In the genomic region with DNA sequence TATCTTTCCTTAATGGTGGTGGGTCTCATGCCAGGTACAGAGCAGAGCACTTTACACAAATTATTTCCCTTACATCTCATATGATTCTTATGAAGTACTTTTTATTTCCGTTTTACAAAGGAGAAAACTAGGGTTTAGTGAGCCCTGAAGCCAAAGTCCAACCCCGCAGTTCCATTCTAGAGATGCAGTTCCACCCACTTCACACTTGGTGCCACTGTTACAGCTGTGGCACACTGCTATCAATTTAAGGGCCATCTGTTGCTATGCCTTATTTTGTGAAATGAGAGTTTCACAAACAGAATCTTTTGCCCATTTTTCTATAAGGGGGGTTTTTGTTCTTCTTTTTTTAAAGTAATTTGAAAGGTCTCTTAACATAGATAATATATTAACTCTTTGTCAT, we compare ENCODE assay signal across 10 cellular contexts. TPM values are rescaled to one million over a fixed set of nuclear protein-coding genes. Genes with fewer than 3 reads are reported as not detected.
DNase-seq lines count a peak whose midpoint lies in the region; ATAC-seq and TF ChIP-seq lines count a peak whose summit lies in the region.
"Had no signal": no experiment of that assay in that cellular context is flagged by ENCODE, and none has a peak within 500 bp of the region (broad histone marks: within the 10 kb centered on the region; RNA-seq: fewer than 3 reads in every experiment).

No MANE protein-coding gene starts in this region.

- H3K4me1 Mint-ChIP-seq in HFFc6 (ENCODE audit: low read depth) (peaks cover 2% of the 10 kb centered on the region; the same call in 1 of the 2 replicates), WTC11 (no peaks in the 10 kb centered on the region)

- H3K27me3 ChIP-seq in right lobe of liver, result no peaks in the 10 kb centered on the region
- no peaks in the 10 kb centered on the region for H3K27me3 ChIP-seq in thyroid gland
- H3K27me3 ChIP-seq: SJCRH30 had no signal

- no peaks in the 10 kb centered on the region for H3K4me1 ChIP-seq in right lobe of liver
- H3K4me1 ChIP-seq in thyroid gland, result no peaks in the 10 kb centered on the region

- intact Hi-C loops in right lobe of liver (cut with DNase I), result loop anchor here in 1 of 2 donors (10.0 kb wide), 1 partner anchor 411 kb away; no protein-coding TSS in a partner anchor
- intact Hi-C loops in thyroid gland (cut with DNase I), result no loop called here

- no peak overlapping the region for H3K27ac ChIP-seq in right lobe of liver
- H3K27ac ChIP-seq in thyroid gland, result no peak overlapping the region
- H3K27ac ChIP-seq: SJCRH30, skin epidermis had no signal

- TF ChIP-seq CTCF in HFFc6 (IDR thresholded peaks at IDR 0.05), result peak; percentile 73
- no peak for TF ChIP-seq CTCF in WTC11 (IDR thresholded peaks at IDR 0.05)
- TF ChIP-seq CTCF in right lobe of liver (IDR thresholded peaks at IDR 0.05), result peak; percentile 38 to 55 (median 49)
- peak in 3 of 6 experiments; percentile 7 to 46 (median 12) for TF ChIP-seq CTCF in thyroid gland (IDR thresholded peaks at IDR 0.05)

- WGBS in right lobe of liver (ENCODE audit: insufficient coverage, low coverage, low lambda C conversion rate, missing lambda C conversion rate), result 29% methylated on average over 2 of the region's 2 CpGs
- WGBS in thyroid gland, 2 donors, result 70 to 71% methylated on average over 2 of the region's 2 CpGs

- H3K27me3 Mint-ChIP-seq in HFFc6 (ENCODE audit: insufficient read depth) (no peaks in the 10 kb centered on the region), WTC11 (ENCODE audit: low read depth) (no peaks in the 10 kb centered on the region)

- H3K36me3 ChIP-seq in right lobe of liver (no peaks in the 10 kb centered on the region), thyroid gland (peaks cover 0 to 17% of the 10 kb centered on the region in 2 donors)
- H3K36me3 ChIP-seq: SJCRH30 had no signal

- H3K4me3 Mint-ChIP-seq in HFFc6 (no peak overlapping the region), WTC11 (no peak overlapping the region)

- H3K9me3 ChIP-seq in right lobe of liver, result no peaks in the 10 kb centered on the region
- H3K9me3 ChIP-seq in thyroid gland, result no peaks in the 10 kb centered on the region
- H3K9me3 ChIP-seq: SJCRH30 had no signal

- CTCF ChIA-PET in WTC11 (lab: Charles Lee), result interaction anchor here (0.9 to 1.8 kb wide), 2 partner anchors 13 to 298 kb away, joined by 3 to 8 read pairs; a partner anchor contains a TSS

- H3K36me3 Mint-ChIP-seq in HFFc6 (ENCODE audit: low read depth) (peaks cover 5% of the 10 kb centered on the region; the same call in 1 of the 2 replicates), WTC11 (peaks cover 11% of the 10 kb centered on the region)

- DNase-seq in DMS53 (lab: John Stamatoyannopoulos, UW) (peak; percentile 66), HFFc6 (peak; percentile 28), WTC11 (ENCODE audit: low spot score) (no peak), right lobe of liver (no peak), retina (no peak), thyroid gland (no peak)
- no peak for DNase-seq in stimulated activated CD4-positive, alpha-beta T cell treated with anti-CD3 and anti-CD28 coated beads, Interleukin-2, amount 100 ng/mL, for 24 hours

- TF ChIP-seq POLR2A in right lobe of liver (IDR thresholded peaks at IDR 0.05), result no peak
- TF ChIP-seq POLR2A in thyroid gland (IDR thresholded peaks at IDR 0.05), result no peak

- H3K4me3 ChIP-seq in right lobe of liver (no peak overlapping the region), thyroid gland (replicated peaks in 1 of 3) (no peak overlapping the region)
- H3K4me3 ChIP-seq: SJCRH30, skin epidermis had no signal

- ATAC-seq in WTC11 (peak; percentile 43; the same call in 1 of the 2 replicates), right lobe of liver (peak; percentile 93 to 98 (median 94)), GM21723 (IDR thresholded peaks at IDR 0.05; ENCODE audit: unreplicated experiment) (no peak)

- POLR2A ChIA-PET in WTC11 (lab: Charles Lee), result no interaction called here

- H3K9me3 Mint-ChIP-seq in HFFc6, result no peaks in the 10 kb centered on the region
- no peaks in the 10 kb centered on the region for H3K9me3 Mint-ChIP-seq in WTC11

- no peak overlapping the region for H3K27ac Mint-ChIP-seq in HFFc6
- no peak overlapping the region for H3K27ac Mint-ChIP-seq in WTC11

TF ChIP-seq in WTC11, 78 proteins besides CTCF, POLR2A, EP300 and RAD21:
- TF ChIP-seq, protein P1, sequence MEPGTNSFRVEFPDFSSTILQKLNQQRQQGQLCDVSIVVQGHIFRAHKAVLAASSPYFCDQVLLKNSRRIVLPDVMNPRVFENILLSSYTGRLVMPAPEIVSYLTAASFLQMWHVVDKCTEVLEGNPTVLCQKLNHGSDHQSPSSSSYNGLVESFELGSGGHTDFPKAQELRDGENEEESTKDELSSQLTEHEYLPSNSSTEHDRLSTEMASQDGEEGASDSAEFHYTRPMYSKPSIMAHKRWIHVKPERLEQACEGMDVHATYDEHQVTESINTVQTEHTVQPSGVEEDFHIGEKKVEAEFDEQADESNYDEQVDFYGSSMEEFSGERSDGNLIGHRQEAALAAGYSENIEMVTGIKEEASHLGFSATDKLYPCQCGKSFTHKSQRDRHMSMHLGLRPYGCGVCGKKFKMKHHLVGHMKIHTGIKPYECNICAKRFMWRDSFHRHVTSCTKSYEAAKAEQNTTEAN (CRISPR knock-in tag; IDR thresholded peaks at IDR 0.05), result no peak
- TF ChIP-seq ELF4 (CRISPR knock-in tag; IDR thresholded peaks at IDR 0.05; ENCODE audit: low read depth) (no peak), ZNF396 (CRISPR knock-in tag; IDR thresholded peaks at IDR 0.05; ENCODE audit: borderline replicate concordance) (no peak), ZNF121 (CRISPR knock-in tag; IDR thresholded peaks at IDR 0.05) (no peak), NR3C1 (CRISPR knock-in tag; conservative IDR thresholded peaks at IDR 0.05; ENCODE audit: low read depth) (no peak), TEAD1 (CRISPR knock-in tag; IDR thresholded peaks at IDR 0.05) (no peak), SP1 (CRISPR knock-in tag; conservative IDR thresholded peaks at IDR 0.05) (no peak), NR2C2 (CRISPR knock-in tag; IDR thresholded peaks at IDR 0.05) (no peak)
- TF ChIP-seq, protein P2, sequence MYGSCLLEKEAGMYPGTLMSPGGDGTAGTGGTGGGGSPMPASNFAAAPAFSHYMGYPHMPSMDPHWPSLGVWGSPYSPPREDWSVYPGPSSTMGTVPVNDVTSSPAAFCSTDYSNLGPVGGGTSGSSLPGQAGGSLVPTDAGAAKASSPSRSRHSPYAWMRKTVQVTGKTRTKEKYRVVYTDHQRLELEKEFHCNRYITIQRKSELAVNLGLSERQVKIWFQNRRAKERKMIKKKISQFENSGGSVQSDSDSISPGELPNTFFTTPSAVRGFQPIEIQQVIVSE (CRISPR knock-in tag; IDR thresholded peaks at IDR 0.05; ENCODE audit: borderline replicate concordance), result no peak
- TF ChIP-seq, protein P3, sequence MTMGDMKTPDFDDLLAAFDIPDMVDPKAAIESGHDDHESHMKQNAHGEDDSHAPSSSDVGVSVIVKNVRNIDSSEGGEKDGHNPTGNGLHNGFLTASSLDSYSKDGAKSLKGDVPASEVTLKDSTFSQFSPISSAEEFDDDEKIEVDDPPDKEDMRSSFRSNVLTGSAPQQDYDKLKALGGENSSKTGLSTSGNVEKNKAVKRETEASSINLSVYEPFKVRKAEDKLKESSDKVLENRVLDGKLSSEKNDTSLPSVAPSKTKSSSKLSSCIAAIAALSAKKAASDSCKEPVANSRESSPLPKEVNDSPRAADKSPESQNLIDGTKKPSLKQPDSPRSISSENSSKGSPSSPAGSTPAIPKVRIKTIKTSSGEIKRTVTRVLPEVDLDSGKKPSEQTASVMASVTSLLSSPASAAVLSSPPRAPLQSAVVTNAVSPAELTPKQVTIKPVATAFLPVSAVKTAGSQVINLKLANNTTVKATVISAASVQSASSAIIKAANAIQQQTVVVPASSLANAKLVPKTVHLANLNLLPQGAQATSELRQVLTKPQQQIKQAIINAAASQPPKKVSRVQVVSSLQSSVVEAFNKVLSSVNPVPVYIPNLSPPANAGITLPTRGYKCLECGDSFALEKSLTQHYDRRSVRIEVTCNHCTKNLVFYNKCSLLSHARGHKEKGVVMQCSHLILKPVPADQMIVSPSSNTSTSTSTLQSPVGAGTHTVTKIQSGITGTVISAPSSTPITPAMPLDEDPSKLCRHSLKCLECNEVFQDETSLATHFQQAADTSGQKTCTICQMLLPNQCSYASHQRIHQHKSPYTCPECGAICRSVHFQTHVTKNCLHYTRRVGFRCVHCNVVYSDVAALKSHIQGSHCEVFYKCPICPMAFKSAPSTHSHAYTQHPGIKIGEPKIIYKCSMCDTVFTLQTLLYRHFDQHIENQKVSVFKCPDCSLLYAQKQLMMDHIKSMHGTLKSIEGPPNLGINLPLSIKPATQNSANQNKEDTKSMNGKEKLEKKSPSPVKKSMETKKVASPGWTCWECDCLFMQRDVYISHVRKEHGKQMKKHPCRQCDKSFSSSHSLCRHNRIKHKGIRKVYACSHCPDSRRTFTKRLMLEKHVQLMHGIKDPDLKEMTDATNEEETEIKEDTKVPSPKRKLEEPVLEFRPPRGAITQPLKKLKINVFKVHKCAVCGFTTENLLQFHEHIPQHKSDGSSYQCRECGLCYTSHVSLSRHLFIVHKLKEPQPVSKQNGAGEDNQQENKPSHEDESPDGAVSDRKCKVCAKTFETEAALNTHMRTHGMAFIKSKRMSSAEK (CRISPR knock-in tag; IDR thresholded peaks at IDR 0.05; ENCODE audit: borderline replicate concordance), result no peak
- TF ChIP-seq, protein P4, sequence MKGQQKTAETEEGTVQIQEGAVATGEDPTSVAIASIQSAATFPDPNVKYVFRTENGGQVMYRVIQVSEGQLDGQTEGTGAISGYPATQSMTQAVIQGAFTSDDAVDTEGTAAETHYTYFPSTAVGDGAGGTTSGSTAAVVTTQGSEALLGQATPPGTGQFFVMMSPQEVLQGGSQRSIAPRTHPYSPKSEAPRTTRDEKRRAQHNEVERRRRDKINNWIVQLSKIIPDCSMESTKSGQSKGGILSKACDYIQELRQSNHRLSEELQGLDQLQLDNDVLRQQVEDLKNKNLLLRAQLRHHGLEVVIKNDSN (CRISPR knock-in tag; IDR thresholded peaks at IDR 0.05), result no peak

RNA-seq across cellular contexts. Expression of a gene that starts 12.9 kb away (rescaled TPM):
- 10 to 100 TPM; 11.3 to 15.6 (median 13.1) TPM for total RNA-seq in HFFc6 (2021; fragmentation: NEBNext Ultra II Directional; extraction: Animal tissue kit (Norgen Biotek cat#: 25700))
- total RNA-seq in WTC11 (2021) (24.8 to 30.5 TPM (median 28.1 TPM) in 3 replicates), right lobe of liver (10 to 100 TPM in 5 of 6 experiments, 1 to 10 TPM in 1; 8.2 to 15.2 (median 11.8) TPM), thyroid gland (10 to 100 TPM; 17.1 to 27.9 (median 24.1) TPM)

RNA-seq across cellular contexts. Expression of a gene that starts 21.0 kb away (rescaled TPM):
- total RNA-seq in HFFc6 (2021; fragmentation: NEBNext Ultra II Directional; extraction: Animal tissue kit (Norgen Biotek cat#: 25700)), result under 1 TPM in 2 of 6 experiments, not detected in 4; 0.25 to 0.27 TPM
- 0.20 to 0.30 TPM in 2 of 3 replicates, not detected in the other for total RNA-seq in WTC11 (2021)
- total RNA-seq in right lobe of liver, result under 1 TPM in 3 of 6 experiments, not detected in 3; 0.18 to 0.42 (median 0.22) TPM
- total RNA-seq in thyroid gland, result not detected
- total RNA-seq: SJCRH30 had no signal

Comparison
In these comparisons a context has a peak if more than half of its experiments do, and no peak if none do; other contexts are left out.
1. DNase-seq: peak in DMS53 (single experiment) and HFFc6 (single experiment); none in WTC11 (single experiment), right lobe of liver (0 of 3), retina (single experiment), thyroid gland (0 of 2) and stimulated activated CD4-positive, alpha-beta T cell treated with anti-CD3 and anti-CD28 coated beads, Interleukin-2, amount 100 ng/mL, for 24 hours (0 of 2).